In the genomic region with DNA sequence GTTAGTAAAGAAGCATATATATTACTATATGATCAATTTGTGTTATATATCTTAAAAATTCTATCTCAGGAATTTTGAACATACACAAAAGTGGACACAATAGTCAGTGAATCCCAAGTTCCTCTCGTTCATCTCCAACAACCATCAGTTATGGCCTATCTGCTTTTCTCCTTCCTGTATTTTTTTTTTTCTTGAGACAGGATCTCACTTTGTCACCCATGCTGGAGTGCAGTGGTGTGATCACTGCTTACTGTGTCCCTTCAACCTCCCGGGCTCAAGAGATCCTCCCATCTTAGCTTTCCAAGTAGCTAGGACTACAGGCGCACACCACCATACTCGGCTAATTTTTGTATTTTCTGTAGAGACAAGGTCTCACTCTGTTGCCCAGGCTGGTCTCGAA, we compare ENCODE assay signal across 1 cellular context.
TF ChIP-seq lines count a peak whose summit lies in the region.

No MANE protein-coding gene starts in this region.

TF ChIP-seq in K562, 482 proteins besides CTCF, POLR2A, EP300 and RAD21:
- TF ChIP-seq, protein P1, sequence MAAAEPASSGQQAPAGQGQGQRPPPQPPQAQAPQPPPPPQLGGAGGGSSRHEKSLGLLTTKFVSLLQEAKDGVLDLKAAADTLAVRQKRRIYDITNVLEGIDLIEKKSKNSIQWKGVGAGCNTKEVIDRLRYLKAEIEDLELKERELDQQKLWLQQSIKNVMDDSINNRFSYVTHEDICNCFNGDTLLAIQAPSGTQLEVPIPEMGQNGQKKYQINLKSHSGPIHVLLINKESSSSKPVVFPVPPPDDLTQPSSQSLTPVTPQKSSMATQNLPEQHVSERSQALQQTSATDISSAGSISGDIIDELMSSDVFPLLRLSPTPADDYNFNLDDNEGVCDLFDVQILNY (CRISPR knock-in tag; IDR thresholded peaks at IDR 0.05) = no peak
- TF ChIP-seq RBBP5 (IDR thresholded peaks at IDR 0.05; ENCODE audit: borderline replicate concordance, insufficient read depth, low read length, poor library complexity, severe bottlenecking) = no peak
- 0 out of 2 replicates have a peak, but pooled peaks have one; percentile 37 for TF ChIP-seq SMAD4 (CRISPR knock-in tag; conservative IDR thresholded peaks at IDR 0.05)
- TF ChIP-seq FUS (optimal IDR thresholded peaks at IDR 0.05; ENCODE audit: low read depth, low read length) = no peak
- no peak for TF ChIP-seq CHD4 (IDR thresholded peaks at IDR 0.05; ENCODE audit: insufficient read depth, insufficient replicate concordance, low read depth, low read length, poor library complexity, severe bottlenecking)
- TF ChIP-seq ZNF384 (IDR thresholded peaks at IDR 0.05; ENCODE audit: low read depth, low read length) = peak; percentile 84
- TF ChIP-seq RHOXF2B (CRISPR knock-in tag; conservative IDR thresholded peaks at IDR 0.05) = no peak
- TF ChIP-seq MYC (IDR thresholded peaks at IDR 0.05; ENCODE audit: low read depth, low read length) = no peak
- TF ChIP-seq MYC (CRISPR knock-in tag; IDR thresholded peaks at IDR 0.05; ENCODE audit: borderline replicate concordance, low read depth) = no peak
- no peak for TF ChIP-seq PURB (CRISPR knock-in tag; IDR thresholded peaks at IDR 0.05; ENCODE audit: low read depth)
- TF ChIP-seq TSHZ1 (CRISPR knock-in tag; IDR thresholded peaks at IDR 0.05) = no peak
- TF ChIP-seq CTCFL (IDR thresholded peaks at IDR 0.05; ENCODE audit: borderline replicate concordance, insufficient read depth, low read depth, low read length, poor library complexity, severe bottlenecking) = no peak
- TF ChIP-seq MAFF (IDR thresholded peaks at IDR 0.05; ENCODE audit: low read length) = no peak
- TF ChIP-seq NFIX (CRISPR knock-in tag; IDR thresholded peaks at IDR 0.05; ENCODE audit: low read depth) = no peak
- no peak for TF ChIP-seq PCBP1 (IDR thresholded peaks at IDR 0.05; ENCODE audit: low read depth, low read length, poor library complexity, severe bottlenecking)
- TF ChIP-seq CSDE1 (IDR thresholded peaks at IDR 0.05) = no peak
- TF ChIP-seq CBX3 (IDR thresholded peaks at IDR 0.05; ENCODE audit: borderline replicate concordance in 1 of 2, low read length in 2 of 2) = no peak
- TF ChIP-seq KLF16 (IDR thresholded peaks at IDR 0.05) = no peak
- no peak for TF ChIP-seq ZNF436 (CRISPR knock-in tag; IDR thresholded peaks at IDR 0.05)
- TF ChIP-seq KDM5B (IDR thresholded peaks at IDR 0.05; ENCODE audit: insufficient replicate concordance, low read depth, low read length) = no peak
- TF ChIP-seq, protein P2, sequence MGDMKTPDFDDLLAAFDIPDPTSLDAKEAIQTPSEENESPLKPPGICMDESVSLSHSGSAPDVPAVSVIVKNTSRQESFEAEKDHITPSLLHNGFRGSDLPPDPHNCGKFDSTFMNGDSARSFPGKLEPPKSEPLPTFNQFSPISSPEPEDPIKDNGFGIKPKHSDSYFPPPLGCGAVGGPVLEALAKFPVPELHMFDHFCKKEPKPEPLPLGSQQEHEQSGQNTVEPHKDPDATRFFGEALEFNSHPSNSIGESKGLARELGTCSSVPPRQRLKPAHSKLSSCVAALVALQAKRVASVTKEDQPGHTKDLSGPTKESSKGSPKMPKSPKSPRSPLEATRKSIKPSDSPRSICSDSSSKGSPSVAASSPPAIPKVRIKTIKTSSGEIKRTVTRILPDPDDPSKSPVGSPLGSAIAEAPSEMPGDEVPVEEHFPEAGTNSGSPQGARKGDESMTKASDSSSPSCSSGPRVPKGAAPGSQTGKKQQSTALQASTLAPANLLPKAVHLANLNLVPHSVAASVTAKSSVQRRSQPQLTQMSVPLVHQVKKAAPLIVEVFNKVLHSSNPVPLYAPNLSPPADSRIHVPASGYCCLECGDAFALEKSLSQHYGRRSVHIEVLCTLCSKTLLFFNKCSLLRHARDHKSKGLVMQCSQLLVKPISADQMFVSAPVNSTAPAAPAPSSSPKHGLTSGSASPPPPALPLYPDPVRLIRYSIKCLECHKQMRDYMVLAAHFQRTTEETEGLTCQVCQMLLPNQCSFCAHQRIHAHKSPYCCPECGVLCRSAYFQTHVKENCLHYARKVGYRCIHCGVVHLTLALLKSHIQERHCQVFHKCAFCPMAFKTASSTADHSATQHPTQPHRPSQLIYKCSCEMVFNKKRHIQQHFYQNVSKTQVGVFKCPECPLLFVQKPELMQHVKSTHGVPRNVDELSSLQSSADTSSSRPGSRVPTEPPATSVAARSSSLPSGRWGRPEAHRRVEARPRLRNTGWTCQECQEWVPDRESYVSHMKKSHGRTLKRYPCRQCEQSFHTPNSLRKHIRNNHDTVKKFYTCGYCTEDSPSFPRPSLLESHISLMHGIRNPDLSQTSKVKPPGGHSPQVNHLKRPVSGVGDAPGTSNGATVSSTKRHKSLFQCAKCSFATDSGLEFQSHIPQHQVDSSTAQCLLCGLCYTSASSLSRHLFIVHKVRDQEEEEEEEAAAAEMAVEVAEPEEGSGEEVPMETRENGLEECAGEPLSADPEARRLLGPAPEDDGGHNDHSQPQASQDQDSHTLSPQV (IDR thresholded peaks at IDR 0.05) = peak; percentile 46; the same call in 1 of the 2 replicates
- TF ChIP-seq NCOR1 (IDR thresholded peaks at IDR 0.05) = peak; percentile 13; the same call in 1 of the 2 replicates
- TF ChIP-seq RBM15 (IDR thresholded peaks at IDR 0.05; ENCODE audit: insufficient read depth, low read length) = no peak
- TF ChIP-seq, protein P3, sequence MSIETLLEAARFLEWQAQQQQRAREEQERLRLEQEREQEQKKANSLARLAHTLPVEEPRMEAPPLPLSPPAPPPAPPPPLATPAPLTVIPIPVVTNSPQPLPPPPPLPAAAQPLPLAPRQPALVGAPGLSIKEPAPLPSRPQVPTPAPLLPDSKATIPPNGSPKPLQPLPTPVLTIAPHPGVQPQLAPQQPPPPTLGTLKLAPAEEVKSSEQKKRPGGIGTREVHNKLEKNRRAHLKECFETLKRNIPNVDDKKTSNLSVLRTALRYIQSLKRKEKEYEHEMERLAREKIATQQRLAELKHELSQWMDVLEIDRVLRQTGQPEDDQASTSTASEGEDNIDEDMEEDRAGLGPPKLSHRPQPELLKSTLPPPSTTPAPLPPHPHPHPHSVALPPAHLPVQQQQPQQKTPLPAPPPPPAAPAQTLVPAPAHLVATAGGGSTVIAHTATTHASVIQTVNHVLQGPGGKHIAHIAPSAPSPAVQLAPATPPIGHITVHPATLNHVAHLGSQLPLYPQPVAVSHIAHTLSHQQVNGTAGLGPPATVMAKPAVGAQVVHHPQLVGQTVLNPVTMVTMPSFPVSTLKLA (conservative IDR thresholded peaks at IDR 0.05) = 0 out of 4 replicates have a peak, but pooled peaks of 1 of the 2 experiments have one; percentile 8
- TF ChIP-seq IRF1 (CRISPR knock-in tag; IDR thresholded peaks at IDR 0.05; ENCODE audit: borderline replicate concordance) = no peak
- TF ChIP-seq, protein P4, sequence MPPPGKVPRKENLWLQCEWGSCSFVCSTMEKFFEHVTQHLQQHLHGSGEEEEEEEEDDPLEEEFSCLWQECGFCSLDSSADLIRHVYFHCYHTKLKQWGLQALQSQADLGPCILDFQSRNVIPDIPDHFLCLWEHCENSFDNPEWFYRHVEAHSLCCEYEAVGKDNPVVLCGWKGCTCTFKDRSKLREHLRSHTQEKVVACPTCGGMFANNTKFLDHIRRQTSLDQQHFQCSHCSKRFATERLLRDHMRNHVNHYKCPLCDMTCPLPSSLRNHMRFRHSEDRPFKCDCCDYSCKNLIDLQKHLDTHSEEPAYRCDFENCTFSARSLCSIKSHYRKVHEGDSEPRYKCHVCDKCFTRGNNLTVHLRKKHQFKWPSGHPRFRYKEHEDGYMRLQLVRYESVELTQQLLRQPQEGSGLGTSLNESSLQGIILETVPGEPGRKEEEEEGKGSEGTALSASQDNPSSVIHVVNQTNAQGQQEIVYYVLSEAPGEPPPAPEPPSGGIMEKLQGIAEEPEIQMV (tag; conservative IDR thresholded peaks at IDR 0.05; ENCODE audit: low read depth) = no peak
- no peak for TF ChIP-seq SIN3B (IDR thresholded peaks at IDR 0.05; ENCODE audit: low read depth)
- no peak for TF ChIP-seq SRF (CRISPR knock-in tag; IDR thresholded peaks at IDR 0.05)
- TF ChIP-seq, protein P5, sequence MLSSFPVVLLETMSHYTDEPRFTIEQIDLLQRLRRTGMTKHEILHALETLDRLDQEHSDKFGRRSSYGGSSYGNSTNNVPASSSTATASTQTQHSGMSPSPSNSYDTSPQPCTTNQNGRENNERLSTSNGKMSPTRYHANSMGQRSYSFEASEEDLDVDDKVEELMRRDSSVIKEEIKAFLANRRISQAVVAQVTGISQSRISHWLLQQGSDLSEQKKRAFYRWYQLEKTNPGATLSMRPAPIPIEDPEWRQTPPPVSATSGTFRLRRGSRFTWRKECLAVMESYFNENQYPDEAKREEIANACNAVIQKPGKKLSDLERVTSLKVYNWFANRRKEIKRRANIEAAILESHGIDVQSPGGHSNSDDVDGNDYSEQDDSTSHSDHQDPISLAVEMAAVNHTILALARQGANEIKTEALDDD (IDR thresholded peaks at IDR 0.05) = no peak
- TF ChIP-seq, protein P6, sequence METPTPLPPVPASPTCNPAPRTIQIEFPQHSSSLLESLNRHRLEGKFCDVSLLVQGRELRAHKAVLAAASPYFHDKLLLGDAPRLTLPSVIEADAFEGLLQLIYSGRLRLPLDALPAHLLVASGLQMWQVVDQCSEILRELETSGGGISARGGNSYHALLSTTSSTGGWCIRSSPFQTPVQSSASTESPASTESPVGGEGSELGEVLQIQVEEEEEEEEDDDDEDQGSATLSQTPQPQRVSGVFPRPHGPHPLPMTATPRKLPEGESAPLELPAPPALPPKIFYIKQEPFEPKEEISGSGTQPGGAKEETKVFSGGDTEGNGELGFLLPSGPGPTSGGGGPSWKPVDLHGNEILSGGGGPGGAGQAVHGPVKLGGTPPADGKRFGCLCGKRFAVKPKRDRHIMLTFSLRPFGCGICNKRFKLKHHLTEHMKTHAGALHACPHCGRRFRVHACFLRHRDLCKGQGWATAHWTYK (CRISPR knock-in tag; IDR thresholded peaks at IDR 0.05) = no peak
- TF ChIP-seq EP400 (IDR thresholded peaks at IDR 0.05) = peak; percentile 31; the same call in 1 of the 2 replicates
- TF ChIP-seq BRF1 (IDR thresholded peaks at IDR 0.05; ENCODE audit: borderline replicate concordance, extremely low read depth, insufficient read length) = no peak
- TF ChIP-seq, protein P7, sequence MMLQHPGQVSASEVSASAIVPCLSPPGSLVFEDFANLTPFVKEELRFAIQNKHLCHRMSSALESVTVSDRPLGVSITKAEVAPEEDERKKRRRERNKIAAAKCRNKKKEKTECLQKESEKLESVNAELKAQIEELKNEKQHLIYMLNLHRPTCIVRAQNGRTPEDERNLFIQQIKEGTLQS (IDR thresholded peaks at IDR 0.05) = no peak
- TF ChIP-seq, protein P7 (CRISPR knock-in tag; conservative IDR thresholded peaks at IDR 0.05) = no peak
- no peak for TF ChIP-seq CEBPB (tag; IDR thresholded peaks at IDR 0.05)
- peak; percentile 51; the same call in 1 of the 2 replicates for TF ChIP-seq ETV1 (tag; conservative IDR thresholded peaks at IDR 0.05; ENCODE audit: low read depth)
- TF ChIP-seq ZNF316 (IDR thresholded peaks at IDR 0.05) = no peak
- no peak for TF ChIP-seq BCOR (IDR thresholded peaks at IDR 0.05)
- TF ChIP-seq GATAD2B (IDR thresholded peaks at IDR 0.05; ENCODE audit: borderline replicate concordance) = no peak
- peak; percentile 55 for TF ChIP-seq DPF2 (IDR thresholded peaks at IDR 0.05)
- no peak for TF ChIP-seq CBX8 (IDR thresholded peaks at IDR 0.05; ENCODE audit: borderline replicate concordance, extremely low read depth, low read depth, low read length, poor library complexity, severe bottlenecking)
- peak; percentile 33 for TF ChIP-seq ZFP36 (IDR thresholded peaks at IDR 0.05; ENCODE audit: low read depth, low read length, partially characterized antibody)
- TF ChIP-seq IRF2 (CRISPR knock-in tag; IDR thresholded peaks at IDR 0.05) = no peak
